Comparison of ENCODE assay signal across 22 cellular contexts in the genomic region with DNA sequence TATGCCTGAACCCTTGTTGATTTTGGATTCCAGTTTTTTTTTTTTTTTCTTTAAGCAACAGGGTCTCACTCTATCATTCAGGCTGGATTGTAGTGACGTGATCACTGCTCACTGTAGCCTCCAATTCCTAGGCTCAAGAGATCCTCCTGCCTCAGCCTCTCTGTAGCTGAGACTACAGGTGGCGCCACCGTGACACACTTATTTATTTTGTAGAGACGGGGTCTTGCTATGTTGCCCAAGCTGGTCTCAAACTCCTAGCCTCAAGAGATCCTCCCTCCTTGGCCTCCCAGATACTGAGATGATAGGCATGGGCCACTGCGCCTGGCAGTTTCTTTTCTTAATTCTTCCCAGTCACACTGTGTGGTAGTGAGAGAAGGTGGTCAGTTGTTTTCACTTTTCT.
"Had no signal": no experiment of that assay in that cellular context is flagged by ENCODE, and none has a peak within 500 bp of the region (broad histone marks: within the 10 kb centered on the region; RNA-seq: fewer than 3 reads in every experiment).

No MANE protein-coding gene starts in this region.

- H3K4me3 ChIP-seq: body of pancreas, coronary artery, left lung, mucosa of descending colon, pancreas, thoracic aorta had no signal

- ATAC-seq: activated T-cell treated with anti-CD3 and anti-CD28 coated beads, Interleukin-2, amount 50 U/mL, for 72 hours; body of pancreas; left lung; mucosa of descending colon; naive thymus-derived CD4-positive, alpha-beta T cell; pancreas had no signal

- H3K4me3 Mint-ChIP-seq: activated naive CD8-positive, alpha-beta T cell treated with anti-CD3 and anti-CD28 coated beads for 36 hours; activated T-cell treated with anti-CD3 and anti-CD28 coated beads, Interleukin-2, amount 50 U/mL, for 72 hours; memory B cell; naive thymus-derived CD4-positive, alpha-beta T cell had no signal

- DNase-seq: activated CD4-positive, alpha-beta T cell treated with anti-CD3 and anti-CD28 coated beads, Interleukin-2, amount 50 U/mL, for 4 hours; activated CD4-positive, CD25-positive, alpha-beta regulatory T cell; activated gamma-delta T cell; activated naive CD8-positive, alpha-beta T cell treated with anti-CD3 and anti-CD28 coated beads for 36 hours; activated T-cell treated with anti-CD3 and anti-CD28 coated beads, Interleukin-2, amount 50 U/mL, for 72 hours; amygdala; body of pancreas; central memory CD4-positive, alpha-beta T cell; effector CD4-positive, alpha-beta T cell; foreskin fibroblast; glutamatergic neuron; hypothalamus; kidney; mucosa of descending colon; naive thymus-derived CD4-positive, alpha-beta T cell; pancreas; stimulated activated CD4-positive, alpha-beta T cell treated with anti-CD3 and anti-CD28 coated beads, Interleukin-12 subunit alpha, Interleukin-12 subunit beta, amount 100 ng/mL, for 4 hours; stimulated activated CD4-positive, alpha-beta T cell treated with anti-CD3 and anti-CD28 coated beads, Interleukin-2, amount 100 ng/mL, for 24 hours had no signal

- H3K9me3 ChIP-seq: pancreas had no signal

- H3K27ac ChIP-seq: body of pancreas, coronary artery, left lung, pancreas, thoracic aorta had no signal

- H3K27ac Mint-ChIP-seq: activated naive CD8-positive, alpha-beta T cell treated with anti-CD3 and anti-CD28 coated beads for 36 hours; activated T-cell treated with anti-CD3 and anti-CD28 coated beads, Interleukin-2, amount 50 U/mL, for 72 hours; memory B cell; naive thymus-derived CD4-positive, alpha-beta T cell had no signal

- H3K4me1 ChIP-seq: body of pancreas, left lung, pancreas had no signal

- H3K27me3 ChIP-seq: body of pancreas, left lung, pancreas had no signal

- H3K36me3 Mint-ChIP-seq: activated naive CD8-positive, alpha-beta T cell treated with anti-CD3 and anti-CD28 coated beads for 36 hours had no signal

- FAIRE-seq: kidney, pancreas had no signal

- H3K36me3 ChIP-seq: left lung, pancreas, thoracic aorta had no signal
